9 cellular contexts compared by ENCODE assay signal in the genomic region with DNA sequence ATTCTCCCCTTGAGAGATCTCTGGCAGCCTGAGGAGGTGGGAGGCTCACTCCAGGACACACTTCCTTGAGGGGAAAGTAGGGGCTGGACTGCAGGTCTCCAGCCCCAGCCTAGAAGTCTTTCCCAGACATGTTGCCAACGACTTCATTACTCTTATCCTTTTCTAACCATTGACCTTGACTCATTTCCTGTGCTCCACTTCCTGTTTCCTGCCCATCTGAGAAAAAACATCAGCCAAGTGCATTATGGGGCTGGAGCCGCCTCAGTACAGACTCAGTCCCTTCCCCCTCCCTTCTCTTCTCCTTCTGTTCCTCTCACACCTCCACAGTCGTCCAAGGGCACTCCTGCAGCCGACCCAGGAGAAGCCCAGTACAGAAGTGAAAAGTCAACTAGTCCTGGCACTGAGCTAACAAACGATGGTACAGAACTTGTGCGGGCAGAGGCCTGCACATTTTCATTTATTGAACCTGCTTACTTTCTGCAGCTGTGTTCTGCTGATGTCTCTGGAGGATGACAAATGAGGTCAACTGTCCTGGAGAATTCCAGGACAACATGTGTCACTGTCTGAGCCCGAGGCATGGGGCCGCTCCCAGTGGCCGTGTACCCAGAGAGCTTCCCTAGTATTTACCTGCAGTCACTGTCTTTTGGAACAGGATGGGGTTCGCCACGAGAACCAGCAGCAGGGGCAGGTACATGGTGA. TPM values are rescaled to one million over a fixed set of nuclear protein-coding genes. Genes with fewer than 3 reads are reported as not detected.
A peak's percentile ranks its signal among the peaks of the same experiment; 100 is the strongest.
DNase-seq lines count a peak whose midpoint lies in the region; ATAC-seq, FAIRE-seq and TF ChIP-seq lines count a peak whose summit lies in the region.
"Had no signal": no experiment of that assay in that cellular context is flagged by ENCODE, and none has a peak within 500 bp of the region (broad histone marks: within the 10 kb centered on the region; RNA-seq: fewer than 3 reads in every experiment).

No MANE protein-coding gene starts in this region.

- H3K27ac Mint-ChIP-seq in MCF 10A (ENCODE audit: low read depth, unreplicated experiment) = peak overlapping the region; percentile 61
- H3K27ac Mint-ChIP-seq in memory B cell = no peak overlapping the region

- DNase-seq in Daoy (ENCODE audit: low read depth) = peak; percentile 65
- peak; percentile 51 for DNase-seq in MV-4-11 (lab: John Stamatoyannopoulos, UW)
- no peak for DNase-seq in MCF 10A (ENCODE audit: unreplicated experiment)
- DNase-seq in memory B cell (ENCODE audit: low spot score in 2 of 2) = no peak
- no peak for DNase-seq in NCI-H510A (lab: John Stamatoyannopoulos, UW)
- no peak for DNase-seq in AG08395 (ENCODE audit: low spot score)
- no peak for DNase-seq in HTR-8/SVneo (ENCODE audit: insufficient read length, low spot score)
- no peak for DNase-seq in pons (ENCODE audit: low spot score)
- DNase-seq: thyroid gland had no signal

- H3K36me3 Mint-ChIP-seq in MCF 10A (ENCODE audit: insufficient read depth, unreplicated experiment) = no peaks in the 10 kb centered on the region
- peaks cover 6% of the 10 kb centered on the region for H3K36me3 Mint-ChIP-seq in memory B cell

- POLR2A ChIA-PET in MCF 10A (lab: Yijun Ruan, JAX) = interaction anchor here (0.5 kb wide), 1 partner anchor 441 kb away, joined by 5 read pairs; no protein-coding TSS in a partner anchor

- H3K27me3 Mint-ChIP-seq in MCF 10A (ENCODE audit: insufficient read depth, unreplicated experiment) (no peaks in the 10 kb centered on the region), memory B cell (peaks cover 6% of the 10 kb centered on the region)

- H3K9me3 Mint-ChIP-seq in MCF 10A (ENCODE audit: unreplicated experiment) (peaks cover 8% of the 10 kb centered on the region), memory B cell (peaks cover 4% of the 10 kb centered on the region)

- TF ChIP-seq CTCF in MCF 10A (IDR thresholded peaks at IDR 0.05; ENCODE audit: unreplicated experiment) = no peak

- H3K4me3 Mint-ChIP-seq in MCF 10A (ENCODE audit: unreplicated experiment) (no peak overlapping the region), memory B cell (peak overlapping the region; percentile 57)

- BruUV-seq in MCF 10A (replicated peaks; lab: Mats Ljungman, UMichigan) = no TSS peak

- no peak for ATAC-seq in memory B cell (ENCODE audit: low read depth)

- intact Hi-C loops in MCF 10A (cut with micrococcal nuclease) = no loop called here

- CTCF ChIA-PET in MCF 10A (lab: Yijun Ruan, JAX) = interaction anchor here (0.6 to 0.9 kb wide), 3 partner anchors 24 to 913 kb away, joined by 3 read pairs; no protein-coding TSS in a partner anchor

- FAIRE-seq in HTR-8/SVneo (lab: Jason Lieb, UNC) = no peak

- H3K4me1 Mint-ChIP-seq in MCF 10A (ENCODE audit: insufficient read depth, unreplicated experiment) (peaks cover 12% of the 10 kb centered on the region), memory B cell (peaks cover 10% of the 10 kb centered on the region)

RNA-seq across cellular contexts. Expression of gene GPR143, which starts 20.1 kb away (rescaled TPM):
- 2.6 and 3.9 TPM in 2 replicates for total RNA-seq in Daoy (2014; rRNA removed; shearing (Covaris generic))
- 0.77 and 0.93 TPM in 2 replicates for total RNA-seq in MCF 10A (2022)

RNA-seq across cellular contexts. Expression of gene SHROOM2, which starts 40.7 kb away (rescaled TPM):
- total RNA-seq in Daoy (2014; rRNA removed; shearing (Covaris generic)) = 6.1 and 8.5 TPM in 2 replicates
- 1.2 and 2.2 TPM in 2 replicates for total RNA-seq in MCF 10A (2022)

Comparison
In these comparisons a context has a peak if more than half of its experiments do, and no peak if none do; other contexts are left out.
1. DNase-seq: peak in Daoy (single experiment) and MV-4-11 (single experiment); none in MCF 10A (single experiment), memory B cell (0 of 2), NCI-H510A (single experiment), AG08395 (single experiment), HTR-8/SVneo (single experiment) and pons (single experiment).